ENCODE assay signal across 15 cellular contexts in genomic region chr4:55491486-55491885, GRCh38. TPM values are rescaled to one million over a fixed set of nuclear protein-coding genes. Genes with fewer than 3 reads are reported as not detected.
DNase-seq lines count a peak whose midpoint lies in the region; ATAC-seq and TF ChIP-seq lines count a peak whose summit lies in the region.
"Had no signal": no experiment of that assay in that cellular context is flagged by ENCODE, and none has a peak within 500 bp of the region (broad histone marks: within the 10 kb centered on the region; RNA-seq: fewer than 3 reads in every experiment).

No MANE protein-coding gene starts in this region.

- CTCF ChIA-PET in SK-N-SH (lab: Yijun Ruan, JAX), result no interaction called here

- no peak for ATAC-seq in naive thymus-derived CD8-positive, alpha-beta T cell
- ATAC-seq: HepG2 had no signal

- DNase-seq in EH (ENCODE audit: low read depth) (peak; percentile 58), LHCN-M2 (ENCODE audit: low read depth) (peak; percentile 32), choroid plexus epithelial cell (ENCODE audit: low read depth) (peak; percentile 40), foreskin melanocyte (peak; percentile 56), globus pallidus (ENCODE audit: low spot score) (no peak), SK-N-SH (no peak)
- DNase-seq in naive thymus-derived CD8-positive, alpha-beta T cell, result no peak
- no peak for DNase-seq in effector memory CD4-positive, alpha-beta T cell
- DNase-seq: C1 segment of cervical spinal cord, DMS153, NCI-H1417 treated with DMSO at 0.1 percent for 48 hours, NCI-H2029 treated with DMSO at 0.1 percent for 48 hours, NCI-H524, SIG-M5 had no signal

- H3K4me3 ChIP-seq in choroid plexus epithelial cell (ENCODE audit: low read depth, low read length) (no peak overlapping the region), SK-N-SH (ENCODE audit: low read depth in 2 of 2, low read length in 1 of 2) (no peak overlapping the region)
- no peak overlapping the region for H3K4me3 ChIP-seq in effector memory CD4-positive, alpha-beta T cell (ENCODE audit: insufficient read depth, low read depth, low read length, poor library complexity, severe bottlenecking)

- H3K36me3 Mint-ChIP-seq in naive thymus-derived CD8-positive, alpha-beta T cell, result peaks cover 0 to 23% (median 16%) of the 10 kb centered on the region in 3 donors

- H3K4me1 ChIP-seq in SK-N-SH (ENCODE audit: control insufficient read depth in 1 of 2, insufficient read depth in 2 of 2, low read depth in 1 of 2, low read length in 1 of 2), result no peaks in the 10 kb centered on the region
- H3K4me1 ChIP-seq in effector memory CD4-positive, alpha-beta T cell (ENCODE audit: control insufficient read depth, insufficient read depth, low read length, poor library complexity, severe bottlenecking), result no peaks in the 10 kb centered on the region

- H3K27me3 Mint-ChIP-seq in naive thymus-derived CD8-positive, alpha-beta T cell, result no peaks in the 10 kb centered on the region

- no peaks in the 10 kb centered on the region for H3F3A ChIP-seq in SK-N-SH (replicated peaks; ENCODE audit: insufficient read depth)

- H3K9me3 ChIP-seq in SK-N-SH, result no peaks in the 10 kb centered on the region
- no peaks in the 10 kb centered on the region for H3K9me3 ChIP-seq in effector memory CD4-positive, alpha-beta T cell (ENCODE audit: control insufficient read depth, low read length)

- H3K27me3 ChIP-seq in SK-N-SH (ENCODE audit: insufficient read depth), result no peaks in the 10 kb centered on the region
- H3K27me3 ChIP-seq in effector memory CD4-positive, alpha-beta T cell (replicated peaks; ENCODE audit: control insufficient read depth, insufficient read depth, low read length, poor library complexity, severe bottlenecking), result no peaks in the 10 kb centered on the region

- no peaks in the 10 kb centered on the region for H3K9me2 ChIP-seq in SK-N-SH

- no peak for TF ChIP-seq RAD21 in SK-N-SH (IDR thresholded peaks at IDR 0.05; ENCODE audit: low read length)

- no peaks in the 10 kb centered on the region for H4K20me1 ChIP-seq in SK-N-SH (ENCODE audit: insufficient read depth)

- 84% methylated on average over 1 of the region's 1 CpG for WGBS in SK-N-SH (ENCODE audit: low lambda C conversion rate)

- no peak overlapping the region for H2AFZ ChIP-seq in SK-N-SH (ENCODE audit: low read depth)

- no peak for TF ChIP-seq CTCF in choroid plexus epithelial cell (conservative IDR thresholded peaks at IDR 0.05; ENCODE audit: low read depth, low read length)
- no peak for TF ChIP-seq CTCF in SK-N-SH (IDR thresholded peaks at IDR 0.05)

- no peak overlapping the region for H3K4me3 Mint-ChIP-seq in naive thymus-derived CD8-positive, alpha-beta T cell

- TF ChIP-seq EP300 in SK-N-SH (IDR thresholded peaks at IDR 0.05; ENCODE audit: borderline replicate concordance in 1 of 2, low read depth in 1 of 2, low read length in 1 of 2), result no peak

- peaks cover 38 to 46% of the 10 kb centered on the region in 2 experiments for H3K36me3 ChIP-seq in SK-N-SH (replicated peaks in 1 of 2; ENCODE audit: control insufficient read depth in 1 of 2, insufficient read depth in 2 of 2, low read length in 1 of 2)
- peaks cover 9% of the 10 kb centered on the region for H3K36me3 ChIP-seq in effector memory CD4-positive, alpha-beta T cell (ENCODE audit: control insufficient read depth, insufficient read depth, low read length)

- H3K27ac Mint-ChIP-seq in naive thymus-derived CD8-positive, alpha-beta T cell, result no peak overlapping the region

- peaks cover 41% of the 10 kb centered on the region for H3K79me2 ChIP-seq in SK-N-SH (ENCODE audit: insufficient read depth)

- peaks cover 7 to 13% (median 9%) of the 10 kb centered on the region in 4 donors for H3K4me1 Mint-ChIP-seq in naive thymus-derived CD8-positive, alpha-beta T cell

- no peak overlapping the region for H3K9ac ChIP-seq in SK-N-SH

- no peak overlapping the region for H3K27ac ChIP-seq in SK-N-SH (ENCODE audit: low read depth in 2 of 2, low read length in 1 of 2)
- H3K27ac ChIP-seq in effector memory CD4-positive, alpha-beta T cell (ENCODE audit: insufficient read depth, low read length, poor library complexity, severe bottlenecking), result no peak overlapping the region

- peaks cover 0 to 3% (median 0%) of the 10 kb centered on the region in 9 donors for H3K9me3 Mint-ChIP-seq in naive thymus-derived CD8-positive, alpha-beta T cell

- H3K4me2 ChIP-seq in SK-N-SH, result no peak overlapping the region

- POLR2A ChIA-PET in SK-N-SH (lab: Yijun Ruan, JAX), result no interaction called here
- POLR2A ChIA-PET in naive thymus-derived CD8-positive, alpha-beta T cell (lab: Charles Lee), result no interaction called here

TF ChIP-seq in SK-N-SH, 30 proteins besides CTCF, POLR2A, EP300 and RAD21:
- TF ChIP-seq RFX5 (IDR thresholded peaks at IDR 0.05; ENCODE audit: low read length) (no peak), MEF2A (IDR thresholded peaks at IDR 0.05; ENCODE audit: borderline replicate concordance, low read depth) (no peak), NFIC (IDR thresholded peaks at IDR 0.05; ENCODE audit: borderline replicate concordance) (no peak), TCF12 (IDR thresholded peaks at IDR 0.05) (no peak; the same call in 1 of the 2 replicates)

RNA-seq across cellular contexts. Expression of gene CLOCK, which starts 55.2 kb away (rescaled TPM):
- 36.7 and 40.0 TPM in 2 replicates for total RNA-seq in LHCN-M2 (2014; rRNA removed)
- 11.5 TPM for polyA plus RNA-seq in LHCN-M2 (2012)
- 4.2 and 5.5 TPM in 2 replicates for polyA plus RNA-seq in SK-N-SH (2012; rRNA removed)
- 5.5 and 6.4 TPM in 2 replicates for polyA plus RNA-seq in SK-N-SH (2012; cell fraction: cytosol; rRNA removed)
- 7.1 and 10.6 TPM in 2 replicates for polyA plus RNA-seq in SK-N-SH (2012; cell fraction: nucleus; rRNA removed)
- total RNA-seq in naive thymus-derived CD8-positive, alpha-beta T cell, result 10 to 100 TPM; 10.9 to 12.6 TPM
- 1 to 10 TPM; 4.8 to 5.2 (median 5.1) TPM for polyA plus RNA-seq in naive thymus-derived CD8-positive, alpha-beta T cell

Comparison
In these comparisons a context has a peak if more than half of its experiments do, and no peak if none do; other contexts are left out.
1. DNase-seq: peak in EH (single experiment), LHCN-M2 (single experiment), choroid plexus epithelial cell (single experiment) and foreskin melanocyte (single experiment); none in globus pallidus (single experiment), SK-N-SH (single experiment), naive thymus-derived CD8-positive, alpha-beta T cell (0 of 10) and effector memory CD4-positive, alpha-beta T cell (0 of 3).